ENCODE assay signal across 20 cellular contexts in genomic region chr19:55347442-55348009, GRCh38. TPM values are rescaled to one million over a fixed set of nuclear protein-coding genes. Genes with fewer than 3 reads are reported as not detected.
DNase-seq lines count a peak whose midpoint lies in the region; ATAC-seq and TF ChIP-seq lines count a peak whose summit lies in the region.
"Had no signal": no experiment of that assay in that cellular context is flagged by ENCODE, and none has a peak within 500 bp of the region (broad histone marks: within the 10 kb centered on the region; RNA-seq: fewer than 3 reads in every experiment).

No MANE protein-coding gene starts in this region.

- peaks cover 13% of the 10 kb centered on the region for H3K36me3 ChIP-seq in H7 (replicated peaks; ENCODE audit: control insufficient read depth, insufficient read depth, low read length)
- H3K36me3 ChIP-seq in WERI-Rb-1: peaks cover 42% of the 10 kb centered on the region
- H3K36me3 ChIP-seq in neural progenitor cell: no peaks in the 10 kb centered on the region
- peaks cover 0 to 43% of the 10 kb centered on the region in 2 donors for H3K36me3 ChIP-seq in left lung

- H3K9ac ChIP-seq in neural progenitor cell: no peak overlapping the region

- ATAC-seq in GM19463 (IDR thresholded peaks at IDR 0.05; ENCODE audit: unreplicated experiment) (no peak), left lung (no peak)

- H3K9me3 Mint-ChIP-seq in neural progenitor cell: no peaks in the 10 kb centered on the region

- H3K4me3 Mint-ChIP-seq in neural progenitor cell: no peak overlapping the region
- H3K4me3 Mint-ChIP-seq: CD14-positive monocyte had no signal

- H3K4me1 ChIP-seq in neural progenitor cell: peaks cover 21% of the 10 kb centered on the region
- H3K4me1 ChIP-seq in left lung: no peaks in the 10 kb centered on the region

- H3K79me2 ChIP-seq in neural progenitor cell (ENCODE audit: low read depth): no peaks in the 10 kb centered on the region

- peak overlapping the region; percentile 69 for H3K4me2 ChIP-seq in neural progenitor cell
- H3K4me2 ChIP-seq: PC-9 had no signal

- H4K20me1 ChIP-seq in neural progenitor cell (ENCODE audit: low read depth): peaks cover 50% of the 10 kb centered on the region

- H3K27me3 Mint-ChIP-seq in neural progenitor cell (ENCODE audit: insufficient read depth, low read depth): peaks cover 13% of the 10 kb centered on the region

- intact Hi-C loops in left lung (cut with DNase I): no loop called here

- peaks cover 15% of the 10 kb centered on the region for H3K27me3 ChIP-seq in H7 (ENCODE audit: control insufficient read depth, insufficient read depth, low read length)
- H3K27me3 ChIP-seq in WERI-Rb-1 (ENCODE audit: insufficient read depth, low read depth, severe bottlenecking): no peaks in the 10 kb centered on the region
- H3K27me3 ChIP-seq in neural progenitor cell: peaks cover 15% of the 10 kb centered on the region
- peaks cover 10 to 27% of the 10 kb centered on the region in 2 donors for H3K27me3 ChIP-seq in left lung

- peaks cover 28% of the 10 kb centered on the region for H3F3A ChIP-seq in neural progenitor cell (ENCODE audit: low read depth)

- H3K4me3 ChIP-seq in H7 (ENCODE audit: insufficient read depth, low read depth, low read length) (no peak overlapping the region), WERI-Rb-1 (ENCODE audit: low read depth, low read length) (no peak overlapping the region), neural progenitor cell (no peak overlapping the region), left lung (no peak overlapping the region)
- H3K4me3 ChIP-seq: HAP-1, PC-9 had no signal

- H3K36me3 Mint-ChIP-seq in neural progenitor cell: peaks cover 3% of the 10 kb centered on the region

- H3K9me3 ChIP-seq in WERI-Rb-1 (ENCODE audit: severe bottlenecking): no peaks in the 10 kb centered on the region
- no peaks in the 10 kb centered on the region for H3K9me3 ChIP-seq in neural progenitor cell (ENCODE audit: low read depth)
- H3K9me3 ChIP-seq in left lung: no peaks in the 10 kb centered on the region
- H3K9me3 ChIP-seq: HAP-1 had no signal

- DNase-seq in H7: peak; percentile 65
- DNase-seq in WERI-Rb-1: no peak
- DNase-seq in iPS-NIHi11 (ENCODE audit: low spot score): peak; percentile 2
- no peak for DNase-seq in neural progenitor cell (ENCODE audit: low spot score)
- DNase-seq in NCI-H2029 (lab: John Stamatoyannopoulos, UW): no peak
- no peak for DNase-seq in left lung
- DNase-seq: DMS 273 treated with DMSO at 0.1 percent for 48 hours, GF-D8, KG1, NCI-H1436, NCI-H2081 treated with DMSO at 0.1 percent for 48 hours, NCI-H510A, NCI-H774, PC-9 had no signal

- peaks cover 28% of the 10 kb centered on the region for H3K4me1 Mint-ChIP-seq in neural progenitor cell

- no peak for TF ChIP-seq CTCF in WERI-Rb-1 (IDR thresholded peaks at IDR 0.05; ENCODE audit: low read depth, low read length)
- no peak for TF ChIP-seq CTCF in neural progenitor cell (IDR thresholded peaks at IDR 0.05)
- TF ChIP-seq CTCF in left lung (IDR thresholded peaks at IDR 0.05): no peak

- no peak overlapping the region for H2AFZ ChIP-seq in neural progenitor cell (replicated peaks)
- H2AFZ ChIP-seq: PC-9 had no signal

- peak overlapping the region; percentile 46 for H3K27ac Mint-ChIP-seq in neural progenitor cell
- H3K27ac Mint-ChIP-seq: CD14-positive monocyte had no signal

- H3K27ac ChIP-seq in WERI-Rb-1 (peak overlapping the region; percentile 68), neural progenitor cell (no peak overlapping the region), left lung (no peak overlapping the region)
- H3K27ac ChIP-seq: PC-9 had no signal

RNA-seq across cellular contexts. Expression of gene COX6B2, which starts 7.0 kb away (rescaled TPM):
- total RNA-seq in H7 (2014; rRNA removed; shearing (Covaris generic)): 0.17 and 0.30 TPM in 2 replicates
- 0.77 TPM in 1 of 2 replicates, not detected in the other for total RNA-seq in neural progenitor cell (ENCODE audit: low replicate concordance)
- total RNA-seq in left lung: under 1 TPM in 1 of 2 donors, not detected in 1; 0.24 TPM
- total RNA-seq: A673 had no signal

RNA-seq across cellular contexts. Expression of gene KMT5C, which starts 7.8 kb away (rescaled TPM):
- total RNA-seq in H7 (2014; rRNA removed; shearing (Covaris generic)): 36.1 and 58.9 TPM in 2 replicates
- total RNA-seq in neural progenitor cell (ENCODE audit: low replicate concordance) (21.1 and 73.7 TPM in 2 replicates), left lung (10 to 100 TPM; 12.9 to 15.5 TPM)

RNA-seq across cellular contexts. Expression of gene GARIN5B, which starts 15.5 kb away (rescaled TPM):
- not detected in 2 replicates for total RNA-seq in H7 (2014; rRNA removed; shearing (Covaris generic))
- 0.09 TPM in 1 of 2 replicates, not detected in the other for total RNA-seq in neural progenitor cell (ENCODE audit: low replicate concordance)
- not detected for total RNA-seq in left lung
- total RNA-seq: A673, M059J, SK-MEL-5 had no signal

RNA-seq across cellular contexts. Expression of gene TMEM150B, which starts 22.4 kb away (rescaled TPM):
- 0.24 TPM in 1 of 2 replicates, not detected in the other for total RNA-seq in H7 (2014; rRNA removed; shearing (Covaris generic))
- total RNA-seq in neural progenitor cell (ENCODE audit: low replicate concordance) (0.62 TPM in 1 of 2 replicates, not detected in the other), left lung (10 to 100 TPM; 13.3 to 29.5 TPM)
- total RNA-seq: A673, M059J, PC-9, SK-MEL-5 had no signal

RNA-seq across cellular contexts. Expression of gene IL11, which starts 22.7 kb away (rescaled TPM):
- 0.59 and 1.2 TPM in 2 replicates for total RNA-seq in H7 (2014; rRNA removed; shearing (Covaris generic))
- total RNA-seq in neural progenitor cell (ENCODE audit: low replicate concordance): 0.06 and 0.62 TPM in 2 replicates
- total RNA-seq in left lung: under 1 TPM; 0.10 to 0.44 TPM
- total RNA-seq: SK-MEL-5 had no signal

Comparison
In these comparisons a context has a peak if more than half of its experiments do, and no peak if none do; other contexts are left out.
1. DNase-seq: peak in H7 (single experiment) and iPS-NIHi11 (single experiment); none in WERI-Rb-1 (single experiment), neural progenitor cell (single experiment), NCI-H2029 (single experiment) and left lung (0 of 2).